In genomic region chr5:67058998-67059746, GRCh38 we compare ENCODE assay signal across 16 cellular contexts.
DNase-seq lines count a peak whose midpoint lies in the region; ATAC-seq and TF ChIP-seq lines count a peak whose summit lies in the region.
"Had no signal": no experiment of that assay in that cellular context is flagged by ENCODE, and none has a peak within 500 bp of the region (broad histone marks: within the 10 kb centered on the region; RNA-seq: fewer than 3 reads in every experiment).

No MANE protein-coding gene starts in this region.

- DNase-seq in AG04450 (ENCODE audit: low read depth, low spot score): no peak
- no peak for DNase-seq in RWPE2 (ENCODE audit: low spot score)
- no peak for DNase-seq in fibroblast of pulmonary artery (ENCODE audit: low read depth)
- DNase-seq in right lobe of liver: no peak
- DNase-seq in GDM1 (lab: John Stamatoyannopoulos, UW): no peak
- DNase-seq in NAMALWA (ENCODE audit: low spot score): no peak
- no peak for DNase-seq in stimulated activated CD4-positive, alpha-beta T cell treated with anti-CD3 and anti-CD28 coated beads, Interleukin-15, amount 100 ng/mL, for 24 hours
- no peak for DNase-seq in NCI-H748 (lab: John Stamatoyannopoulos, UW; ENCODE audit: unreplicated experiment)
- DNase-seq: activated naive CD4-positive, alpha-beta T cell treated with anti-CD3 and anti-CD28 coated beads, Interleukin-2, amount 50 U/mL, for 16 hours; caudate nucleus; CD8-positive, alpha-beta T cell; naive B cell; NCI-H2081 treated with DMSO at 0.1 percent for 48 hours; NCI-H774; stimulated activated CD4-positive, alpha-beta T cell treated with anti-CD3 and anti-CD28 coated beads, Interleukin-4, amount 100 ng/mL, for 1 hour; T-cell had no signal

- H3K4me3 ChIP-seq in AG04450 (ENCODE audit: low read depth, low read length): peak overlapping the region; percentile 34
- no peak overlapping the region for H3K4me3 ChIP-seq in RWPE2 (ENCODE audit: severe bottlenecking)
- peak overlapping the region; percentile 28 for H3K4me3 ChIP-seq in fibroblast of pulmonary artery (replicated peaks; ENCODE audit: low read depth, low read length)
- H3K4me3 ChIP-seq in right lobe of liver: no peak overlapping the region

- CTCF ChIA-PET in AG04450 (lab: Charles Lee): interaction anchor here (0.8 to 1.0 kb wide), 3 partner anchors 12 to 150 kb away, joined by 3 to 6 read pairs (median 4); no protein-coding TSS in a partner anchor

- WGBS in right lobe of liver (ENCODE audit: insufficient coverage, low coverage, low lambda C conversion rate, missing lambda C conversion rate): 50% methylated on average over 3 of the region's 4 CpGs

- H3K4me1 ChIP-seq in RWPE2 (ENCODE audit: insufficient read depth, poor library complexity, severe bottlenecking) (peaks cover 42% of the 10 kb centered on the region), right lobe of liver (no peaks in the 10 kb centered on the region)

- no peaks in the 10 kb centered on the region for H3K27me3 ChIP-seq in AG04450 (ENCODE audit: control insufficient read depth, insufficient read depth, low read length)
- no peaks in the 10 kb centered on the region for H3K27me3 ChIP-seq in RWPE2 (ENCODE audit: insufficient read depth, poor library complexity, severe bottlenecking)
- no peaks in the 10 kb centered on the region for H3K27me3 ChIP-seq in right lobe of liver

- H3K27ac ChIP-seq in AG04450 (ENCODE audit: low read depth, low read length) (peak overlapping the region; percentile 63), RWPE2 (ENCODE audit: poor library complexity, severe bottlenecking) (peak overlapping the region; percentile 55), right lobe of liver (no peak overlapping the region)

- TF ChIP-seq CTCF in AG04450 (IDR thresholded peaks at IDR 0.05; ENCODE audit: low read depth, low read length) (no peak), RWPE2 (IDR thresholded peaks at IDR 0.05; ENCODE audit: poor library complexity, severe bottlenecking) (no peak), fibroblast of pulmonary artery (IDR thresholded peaks at IDR 0.05; ENCODE audit: low read length, missing control alignments) (no peak), right lobe of liver (IDR thresholded peaks at IDR 0.05) (no peak)

- no peak for TF ChIP-seq POLR2A in right lobe of liver (IDR thresholded peaks at IDR 0.05)

- POLR2A ChIA-PET in AG04450 (lab: Yijun Ruan, JAX): no interaction called here

- peak; percentile 30 for ATAC-seq in RWPE2 (ENCODE audit: low read depth)
- peak; percentile 33 to 57 (median 50) for ATAC-seq in right lobe of liver
- ATAC-seq: CD8-positive, alpha-beta T cell; T-cell had no signal

- H3K36me3 ChIP-seq in RWPE2 (ENCODE audit: low read depth) (peaks cover 3% of the 10 kb centered on the region; the same call in 1 of the 2 replicates), right lobe of liver (peaks cover 0 to 1% (median 0%) of the 10 kb centered on the region in 4 donors)

- no peaks in the 10 kb centered on the region for H3K9me3 ChIP-seq in AG04450 (ENCODE audit: control insufficient read depth, insufficient read depth, low read length)
- no peaks in the 10 kb centered on the region for H3K9me3 ChIP-seq in RWPE2 (ENCODE audit: severe bottlenecking)
- no peaks in the 10 kb centered on the region for H3K9me3 ChIP-seq in right lobe of liver

- intact Hi-C loops in right lobe of liver (cut with DNase I): no loop called here

Comparison
In these comparisons a context has a peak if more than half of its experiments do, and no peak if none do; other contexts are left out.
1. H3K27ac ChIP-seq: peak in AG04450 (single experiment) and RWPE2 (single experiment); none in right lobe of liver (0 of 3).
2. H3K4me3 ChIP-seq: peak in AG04450 (single experiment) and fibroblast of pulmonary artery (single experiment); none in RWPE2 (single experiment) and right lobe of liver (0 of 3).